In the genomic region with DNA sequence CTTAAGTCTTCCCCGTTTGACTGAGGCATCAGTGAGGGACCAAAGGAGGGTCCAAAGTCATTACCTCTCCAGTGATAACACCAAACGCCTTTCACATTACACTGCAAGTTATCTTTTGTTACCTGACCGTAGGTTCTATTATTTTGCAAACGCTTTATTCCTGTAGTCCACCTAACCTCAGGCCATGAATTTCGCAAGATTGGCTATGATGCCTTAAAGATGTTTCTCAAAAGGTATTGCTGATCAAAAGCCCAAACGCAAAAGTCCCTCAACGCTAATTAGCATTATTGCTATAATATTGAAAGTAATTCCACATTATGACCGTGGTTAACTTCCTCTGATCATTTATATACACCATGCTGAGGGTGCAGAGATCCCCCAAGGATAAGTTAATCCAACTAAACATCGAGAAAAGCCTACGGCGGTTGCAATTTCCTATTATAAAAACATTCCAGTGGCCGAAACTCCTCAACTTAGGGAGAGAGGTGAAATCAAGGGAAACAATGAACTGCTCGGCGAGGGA, we compare ENCODE assay signal across 7 cellular contexts. TPM values are rescaled to one million over a fixed set of nuclear protein-coding genes. Genes with fewer than 3 reads are reported as not detected.
DNase-seq lines count a peak whose midpoint lies in the region; ATAC-seq and TF ChIP-seq lines count a peak whose summit lies in the region.

No MANE protein-coding gene starts in this region.

- no peaks in the 10 kb centered on the region for H3K27me3 Mint-ChIP-seq in chondrocyte (ENCODE audit: low read depth)
- H3K27me3 Mint-ChIP-seq in naive thymus-derived CD8-positive, alpha-beta T cell, result no peaks in the 10 kb centered on the region

- H3K4me3 Mint-ChIP-seq in chondrocyte (ENCODE audit: unreplicated experiment), result peak overlapping the region; percentile 99
- H3K4me3 Mint-ChIP-seq in naive thymus-derived CD8-positive, alpha-beta T cell, result peak overlapping the region; percentile 95 to 99 (median 98)

- no peaks in the 10 kb centered on the region for H3K36me3 Mint-ChIP-seq in chondrocyte (ENCODE audit: low read depth)
- peaks cover 0 to 2% (median 0%) of the 10 kb centered on the region in 3 donors for H3K36me3 Mint-ChIP-seq in naive thymus-derived CD8-positive, alpha-beta T cell

- POLR2A ChIA-PET in naive thymus-derived CD8-positive, alpha-beta T cell (lab: Charles Lee), result no interaction called here

- no peaks in the 10 kb centered on the region for H3K9me3 Mint-ChIP-seq in chondrocyte (ENCODE audit: low read depth)
- H3K9me3 Mint-ChIP-seq in naive thymus-derived CD8-positive, alpha-beta T cell, result no peaks in the 10 kb centered on the region

- TF ChIP-seq CTCF in chondrocyte (IDR thresholded peaks at IDR 0.05), result no peak

- peaks cover 23% of the 10 kb centered on the region for H3K4me1 Mint-ChIP-seq in chondrocyte (ENCODE audit: low read depth)
- H3K4me1 Mint-ChIP-seq in naive thymus-derived CD8-positive, alpha-beta T cell, result peaks cover 6 to 23% (median 19%) of the 10 kb centered on the region in 4 donors

- ATAC-seq in GM18517 (IDR thresholded peaks at IDR 0.05; ENCODE audit: unreplicated experiment) (peak; percentile 7), HG03469 (IDR thresholded peaks at IDR 0.05; ENCODE audit: unreplicated experiment) (no peak), GM21367 (IDR thresholded peaks at IDR 0.05; ENCODE audit: unreplicated experiment) (no peak)
- peak in 1 of 2 donors; percentile 11 for ATAC-seq in naive thymus-derived CD8-positive, alpha-beta T cell

- peak; percentile 4 for DNase-seq in LHCN-M2 (ENCODE audit: low read depth)
- no peak for DNase-seq in chondrocyte (ENCODE audit: low spot score)
- DNase-seq in naive thymus-derived CD8-positive, alpha-beta T cell, result peak in 1 of 10 donors; percentile 2
- no peak for DNase-seq in GM03348 (ENCODE audit: low spot score)

- peak overlapping the region; percentile 2 for H3K27ac Mint-ChIP-seq in chondrocyte (ENCODE audit: unreplicated experiment)
- peak overlapping the region in 6 of 10 donors; percentile 21 to 94 (median 78) for H3K27ac Mint-ChIP-seq in naive thymus-derived CD8-positive, alpha-beta T cell

RNA-seq across cellular contexts. Expression of a gene that starts 0.6 kb away (rescaled TPM):
- total RNA-seq in LHCN-M2 (2014; rRNA removed) (16.0 and 19.4 TPM in 2 replicates), chondrocyte (2.9 to 10.2 TPM (median 6.8 TPM) in 3 replicates)
- polyA plus RNA-seq in LHCN-M2 (2012), result 2.2 TPM
- 1 to 10 TPM; 7.4 to 9.8 TPM for total RNA-seq in naive thymus-derived CD8-positive, alpha-beta T cell
- under 1 TPM; 0.51 to 0.74 (median 0.54) TPM for polyA plus RNA-seq in naive thymus-derived CD8-positive, alpha-beta T cell

RNA-seq across cellular contexts. Expression of a gene that starts 56.2 kb away (rescaled TPM):
- total RNA-seq in LHCN-M2 (2014; rRNA removed) (9.7 and 11.7 TPM in 2 replicates), chondrocyte (22.9 to 29.8 TPM (median 27.3 TPM) in 3 replicates)
- 8.8 TPM for polyA plus RNA-seq in LHCN-M2 (2012)
- total RNA-seq in naive thymus-derived CD8-positive, alpha-beta T cell, result 10 to 100 TPM; 26.6 to 38.2 TPM
- polyA plus RNA-seq in naive thymus-derived CD8-positive, alpha-beta T cell, result 1 to 10 TPM; 2.5 to 6.3 (median 6.2) TPM
